10 cellular contexts compared by ENCODE assay signal in the genomic region with DNA sequence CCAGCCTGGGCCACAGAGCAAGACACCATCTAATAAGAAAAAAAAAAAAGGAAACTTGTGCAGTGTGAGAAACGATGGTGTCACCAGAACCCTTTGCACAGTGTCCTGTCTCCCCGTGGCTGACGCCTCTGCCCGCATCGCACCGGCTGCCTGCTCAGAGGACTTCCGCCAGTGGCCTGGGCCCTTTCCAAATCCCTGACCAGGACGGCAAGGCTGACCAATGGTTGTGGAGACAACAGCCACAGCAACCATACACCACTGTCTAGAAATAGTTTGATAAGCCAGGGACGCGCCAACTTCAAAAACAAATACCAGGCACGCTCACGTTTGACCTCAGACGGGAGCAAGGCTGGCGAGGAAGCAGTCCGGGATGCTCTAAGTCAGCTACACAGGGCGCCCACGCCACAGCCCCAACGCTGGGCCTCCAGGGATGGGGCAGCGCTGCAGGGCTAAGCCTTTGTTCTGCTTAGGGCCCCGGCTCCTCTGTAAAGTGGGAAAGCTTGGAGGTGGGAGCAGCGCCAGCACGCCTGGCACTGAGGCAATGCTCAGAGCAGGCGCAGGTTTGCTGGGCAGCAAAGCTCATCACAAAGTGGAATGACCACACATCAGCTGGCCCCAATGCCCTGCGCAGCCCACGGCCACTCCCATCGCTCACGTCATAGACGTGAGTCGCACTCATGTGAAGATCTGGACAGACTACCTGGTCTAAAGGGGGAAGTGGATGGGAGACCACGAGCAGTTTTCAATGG. TPM values are rescaled to one million over a fixed set of nuclear protein-coding genes. Genes with fewer than 3 reads are reported as not detected.
DNase-seq lines count a peak whose midpoint lies in the region; ATAC-seq and TF ChIP-seq lines count a peak whose summit lies in the region.
"Had no signal": no experiment of that assay in that cellular context is flagged by ENCODE, and none has a peak within 500 bp of the region (broad histone marks: within the 10 kb centered on the region; RNA-seq: fewer than 3 reads in every experiment).

No MANE protein-coding gene starts in this region.

- DNase-seq in activated CD8-positive, alpha-beta T cell treated with anti-CD3 and anti-CD28 coated beads for 36 hours, result no peak
- no peak for DNase-seq in activated CD8-positive, alpha-beta T cell treated with anti-CD3 and anti-CD28 coated beads, Interleukin-2, amount 10 ng/mL, durations not matched to agents 7 days and 5 days
- DNase-seq in LHCN-M2 (ENCODE audit: low read depth) (peak; percentile 26), endodermal cell (peak; percentile 44), progenitor cell of endocrine pancreas (ENCODE audit: low spot score, unreplicated experiment) (no peak), MM.1S (no peak), NCI-H2171 treated with DMSO at 0.1 percent for 48 hours (lab: John Stamatoyannopoulos, UW) (no peak)
- DNase-seq: GDM1, RPMI8226 had no signal

- H3K4me3 Mint-ChIP-seq in activated CD8-positive, alpha-beta T cell treated with anti-CD3 and anti-CD28 coated beads for 36 hours, result no peak overlapping the region
- H3K4me3 Mint-ChIP-seq in activated CD8-positive, alpha-beta T cell treated with anti-CD3 and anti-CD28 coated beads, Interleukin-2, amount 10 ng/mL, durations not matched to agents 7 days and 5 days, result no peak overlapping the region
- H3K4me3 Mint-ChIP-seq in endodermal cell, result no peak overlapping the region
- no peak overlapping the region for H3K4me3 Mint-ChIP-seq in progenitor cell of endocrine pancreas (ENCODE audit: low read depth)

- no peaks in the 10 kb centered on the region for H3K79me2 ChIP-seq in MM.1S (ENCODE audit: low read length)

- ATAC-seq in activated CD8-positive, alpha-beta T cell treated with anti-CD3 and anti-CD28 coated beads for 36 hours, result no peak
- no peak for ATAC-seq in activated CD8-positive, alpha-beta T cell treated with anti-CD3 and anti-CD28 coated beads, Interleukin-2, amount 10 ng/mL, durations not matched to agents 7 days and 5 days
- no peak for ATAC-seq in HG02884 (IDR thresholded peaks at IDR 0.05; ENCODE audit: unreplicated experiment)

- H3K36me3 Mint-ChIP-seq in activated CD8-positive, alpha-beta T cell treated with anti-CD3 and anti-CD28 coated beads for 36 hours (ENCODE audit: low read depth), result peaks cover 65% of the 10 kb centered on the region
- H3K36me3 Mint-ChIP-seq in activated CD8-positive, alpha-beta T cell treated with anti-CD3 and anti-CD28 coated beads, Interleukin-2, amount 10 ng/mL, durations not matched to agents 7 days and 5 days (ENCODE audit: low read depth), result peaks cover 75% of the 10 kb centered on the region
- peaks cover 79% of the 10 kb centered on the region for H3K36me3 Mint-ChIP-seq in endodermal cell (ENCODE audit: low read depth)
- peaks cover 29% of the 10 kb centered on the region for H3K36me3 Mint-ChIP-seq in progenitor cell of endocrine pancreas (ENCODE audit: insufficient read depth)

- intact Hi-C loops in activated CD8-positive, alpha-beta T cell treated with anti-CD3 and anti-CD28 coated beads for 36 hours (cut with micrococcal nuclease), result no loop called here

- H3K9me3 Mint-ChIP-seq in activated CD8-positive, alpha-beta T cell treated with anti-CD3 and anti-CD28 coated beads for 36 hours, result no peaks in the 10 kb centered on the region
- no peaks in the 10 kb centered on the region for H3K9me3 Mint-ChIP-seq in activated CD8-positive, alpha-beta T cell treated with anti-CD3 and anti-CD28 coated beads, Interleukin-2, amount 10 ng/mL, durations not matched to agents 7 days and 5 days (ENCODE audit: insufficient read depth)
- H3K9me3 Mint-ChIP-seq in endodermal cell, result no peaks in the 10 kb centered on the region
- H3K9me3 Mint-ChIP-seq in progenitor cell of endocrine pancreas (ENCODE audit: low read depth), result no peaks in the 10 kb centered on the region

- CTCF ChIA-PET in activated CD8-positive, alpha-beta T cell treated with anti-CD3 and anti-CD28 coated beads for 36 hours (lab: Charles Lee), result no interaction called here
- CTCF ChIA-PET in activated CD8-positive, alpha-beta T cell treated with anti-CD3 and anti-CD28 coated beads, Interleukin-2, amount 10 ng/mL, durations not matched to agents 7 days and 5 days (lab: Charles Lee), result no interaction called here

- peak overlapping the region; percentile 16 for H3K27ac Mint-ChIP-seq in activated CD8-positive, alpha-beta T cell treated with anti-CD3 and anti-CD28 coated beads for 36 hours
- H3K27ac Mint-ChIP-seq in activated CD8-positive, alpha-beta T cell treated with anti-CD3 and anti-CD28 coated beads, Interleukin-2, amount 10 ng/mL, durations not matched to agents 7 days and 5 days, result no peak overlapping the region
- H3K27ac Mint-ChIP-seq in endodermal cell, result no peak overlapping the region
- peak overlapping the region; percentile 2 for H3K27ac Mint-ChIP-seq in progenitor cell of endocrine pancreas

- TF ChIP-seq CTCF in activated CD8-positive, alpha-beta T cell treated with anti-CD3 and anti-CD28 coated beads for 36 hours (IDR thresholded peaks at IDR 0.05), result no peak
- TF ChIP-seq CTCF in endodermal cell (conservative IDR thresholded peaks at IDR 0.05) (no peak), progenitor cell of endocrine pancreas (IDR thresholded peaks at IDR 0.05; ENCODE audit: unreplicated experiment) (no peak), MM.1S (IDR thresholded peaks at IDR 0.05; ENCODE audit: low read length) (no peak)

- no peaks in the 10 kb centered on the region for H3F3A ChIP-seq in MM.1S (ENCODE audit: insufficient read depth, low read length)

- no peak overlapping the region for H3K27ac ChIP-seq in endodermal cell (ENCODE audit: low read depth, low read length)
- no peak overlapping the region for H3K27ac ChIP-seq in MM.1S (ENCODE audit: low read length)

- H3K4me3 ChIP-seq in endodermal cell (ENCODE audit: low read length), result no peak overlapping the region
- no peak overlapping the region for H3K4me3 ChIP-seq in MM.1S (ENCODE audit: low read length)

- no peaks in the 10 kb centered on the region for H3K27me3 Mint-ChIP-seq in activated CD8-positive, alpha-beta T cell treated with anti-CD3 and anti-CD28 coated beads for 36 hours
- H3K27me3 Mint-ChIP-seq in activated CD8-positive, alpha-beta T cell treated with anti-CD3 and anti-CD28 coated beads, Interleukin-2, amount 10 ng/mL, durations not matched to agents 7 days and 5 days (ENCODE audit: low read depth), result no peaks in the 10 kb centered on the region
- H3K27me3 Mint-ChIP-seq in endodermal cell (ENCODE audit: insufficient read depth) (no peaks in the 10 kb centered on the region), progenitor cell of endocrine pancreas (no peaks in the 10 kb centered on the region)

- H3K9me2 ChIP-seq in MM.1S (replicated peaks; ENCODE audit: insufficient read depth, low read length), result no peaks in the 10 kb centered on the region

- WGBS in endodermal cell (ENCODE audit: insufficient coverage in 1 of 2, insufficient read length in 1 of 2), 2 experiments, result 92 to 96% methylated on average over 24 to 30 of the region's 30 CpGs

- POLR2A ChIA-PET in activated CD8-positive, alpha-beta T cell treated with anti-CD3 and anti-CD28 coated beads for 36 hours (lab: Charles Lee), result interaction anchor here (1.6 kb wide), 1 partner anchor 13 kb away, joined by 4 read pairs; no protein-coding TSS in a partner anchor
- POLR2A ChIA-PET in activated CD8-positive, alpha-beta T cell treated with anti-CD3 and anti-CD28 coated beads, Interleukin-2, amount 10 ng/mL, durations not matched to agents 7 days and 5 days (lab: Charles Lee), result no interaction called here

- no peaks in the 10 kb centered on the region for H3K9me3 ChIP-seq in endodermal cell (ENCODE audit: control insufficient read depth, low read length)
- no peaks in the 10 kb centered on the region for H3K9me3 ChIP-seq in MM.1S (replicated peaks; ENCODE audit: insufficient read depth, low read length)

- H4K20me1 ChIP-seq in MM.1S (ENCODE audit: insufficient read depth, low read length), result no peaks in the 10 kb centered on the region

- H3K4me1 Mint-ChIP-seq in activated CD8-positive, alpha-beta T cell treated with anti-CD3 and anti-CD28 coated beads for 36 hours (ENCODE audit: low read depth), result no peaks in the 10 kb centered on the region
- no peaks in the 10 kb centered on the region for H3K4me1 Mint-ChIP-seq in activated CD8-positive, alpha-beta T cell treated with anti-CD3 and anti-CD28 coated beads, Interleukin-2, amount 10 ng/mL, durations not matched to agents 7 days and 5 days (ENCODE audit: low read depth)
- H3K4me1 Mint-ChIP-seq in endodermal cell (no peaks in the 10 kb centered on the region), progenitor cell of endocrine pancreas (ENCODE audit: low read depth) (no peaks in the 10 kb centered on the region)

- H3K4me1 ChIP-seq in endodermal cell (ENCODE audit: control insufficient read depth, insufficient read depth, low read length) (no peaks in the 10 kb centered on the region), MM.1S (ENCODE audit: low read length) (no peaks in the 10 kb centered on the region)

- no peak overlapping the region for H3K9ac ChIP-seq in endodermal cell (ENCODE audit: extremely low read depth, low read length, poor library complexity, severe bottlenecking)
- no peak overlapping the region for H3K9ac ChIP-seq in MM.1S (ENCODE audit: low read length)

- no peak overlapping the region for H3K4me2 ChIP-seq in MM.1S (ENCODE audit: low read depth, low read length)

- no peak overlapping the region for H2AFZ ChIP-seq in MM.1S (ENCODE audit: low read length)

- no peaks in the 10 kb centered on the region for H3K27me3 ChIP-seq in endodermal cell (ENCODE audit: control insufficient read depth, insufficient read depth, low read length, poor library complexity, severe bottlenecking)
- H3K27me3 ChIP-seq in MM.1S (replicated peaks; ENCODE audit: insufficient read depth, low read length), result no peaks in the 10 kb centered on the region

- H3K36me3 ChIP-seq in endodermal cell (ENCODE audit: control insufficient read depth, insufficient read depth, low read length), result peaks cover 81% of the 10 kb centered on the region
- H3K36me3 ChIP-seq in MM.1S (replicated peaks; ENCODE audit: insufficient read depth, low read length), result no peaks in the 10 kb centered on the region; the same call in none of the 2 replicates

RNA-seq across cellular contexts. Expression of gene PGAM5, which starts 12.5 kb away (rescaled TPM):
- total RNA-seq in activated CD8-positive, alpha-beta T cell treated with anti-CD3 and anti-CD28 coated beads for 36 hours, result 10 to 100 TPM; 69.6 to 73.2 TPM
- total RNA-seq in activated CD8-positive, alpha-beta T cell treated with anti-CD3 and anti-CD28 coated beads, Interleukin-2, amount 10 ng/mL, durations not matched to agents 7 days and 5 days, result 10 to 100 TPM; 59.3 to 59.8 TPM
- total RNA-seq in LHCN-M2 (2014; rRNA removed), result 42.4 and 48.8 TPM in 2 replicates
- 20.6 TPM for polyA plus RNA-seq in LHCN-M2 (2012)
- total RNA-seq in endodermal cell, result 10 to 100 TPM; 60.2 to 64.3 TPM
- polyA plus RNA-seq in endodermal cell (2013, experiment 1 of 2), result 34.9 TPM
- polyA plus RNA-seq in endodermal cell (2013, experiment 2 of 2), result 37.3 TPM
- total RNA-seq in progenitor cell of endocrine pancreas, result 39.6 and 44.4 TPM in 2 replicates

RNA-seq across cellular contexts. Expression of gene PXMP2, which starts 35.8 kb away (rescaled TPM):
- 10 to 100 TPM; 14.3 TPM for total RNA-seq in activated CD8-positive, alpha-beta T cell treated with anti-CD3 and anti-CD28 coated beads for 36 hours
- 10 to 100 TPM; 38.0 to 40.6 TPM for total RNA-seq in activated CD8-positive, alpha-beta T cell treated with anti-CD3 and anti-CD28 coated beads, Interleukin-2, amount 10 ng/mL, durations not matched to agents 7 days and 5 days
- total RNA-seq in LHCN-M2 (2014; rRNA removed) (31.6 and 33.2 TPM in 2 replicates), endodermal cell (10 to 100 TPM; 26.7 to 27.0 TPM), progenitor cell of endocrine pancreas (24.4 and 25.0 TPM in 2 replicates)
- 35.7 TPM for polyA plus RNA-seq in LHCN-M2 (2012)
- polyA plus RNA-seq in endodermal cell (2013, experiment 1 of 2), result 19.2 TPM
- 22.2 TPM for polyA plus RNA-seq in endodermal cell (2013, experiment 2 of 2)

RNA-seq across cellular contexts. Expression of gene POLE, which starts 36.0 kb away (rescaled TPM):
- total RNA-seq in activated CD8-positive, alpha-beta T cell treated with anti-CD3 and anti-CD28 coated beads for 36 hours, result 100 to 1,000 TPM; 115 to 121 TPM
- 100 to 1,000 TPM; 200 to 202 TPM for total RNA-seq in activated CD8-positive, alpha-beta T cell treated with anti-CD3 and anti-CD28 coated beads, Interleukin-2, amount 10 ng/mL, durations not matched to agents 7 days and 5 days
- total RNA-seq in LHCN-M2 (2014; rRNA removed) (30.3 and 34.8 TPM in 2 replicates), endodermal cell (100 to 1,000 TPM; 165 to 212 TPM), progenitor cell of endocrine pancreas (121 and 129 TPM in 2 replicates)
- polyA plus RNA-seq in LHCN-M2 (2012), result 16.2 TPM
- 85.3 TPM for polyA plus RNA-seq in endodermal cell (2013, experiment 1 of 2)
- 81.7 TPM for polyA plus RNA-seq in endodermal cell (2013, experiment 2 of 2)

RNA-seq across cellular contexts. Expression of gene ANKLE2, which starts 38.4 kb away (rescaled TPM):
- 100 to 1,000 TPM; 103 to 108 TPM for total RNA-seq in activated CD8-positive, alpha-beta T cell treated with anti-CD3 and anti-CD28 coated beads for 36 hours
- total RNA-seq in activated CD8-positive, alpha-beta T cell treated with anti-CD3 and anti-CD28 coated beads, Interleukin-2, amount 10 ng/mL, durations not matched to agents 7 days and 5 days, result 100 to 1,000 TPM in 1 of 2 experiments, 10 to 100 TPM in 1; 95.7 to 101 TPM
- total RNA-seq in LHCN-M2 (2014; rRNA removed), result 87.2 and 92.0 TPM in 2 replicates
- 50.1 TPM for polyA plus RNA-seq in LHCN-M2 (2012)
- total RNA-seq in endodermal cell, result 10 to 100 TPM; 87.8 to 88.5 TPM
- 58.3 TPM for polyA plus RNA-seq in endodermal cell (2013, experiment 1 of 2)
- polyA plus RNA-seq in endodermal cell (2013, experiment 2 of 2), result 56.1 TPM
- 81.1 and 83.7 TPM in 2 replicates for total RNA-seq in progenitor cell of endocrine pancreas

Comparison
In these comparisons a context has a peak if more than half of its experiments do, and no peak if none do; other contexts are left out.
1. H3K27ac Mint-ChIP-seq: peak in activated CD8-positive, alpha-beta T cell treated with anti-CD3 and anti-CD28 coated beads for 36 hours (single experiment) and progenitor cell of endocrine pancreas (single experiment); none in activated CD8-positive, alpha-beta T cell treated with anti-CD3 and anti-CD28 coated beads, Interleukin-2, amount 10 ng/mL, durations not matched to agents 7 days and 5 days (single experiment) and endodermal cell (single experiment).
2. DNase-seq: peak in LHCN-M2 (single experiment) and endodermal cell (single experiment); none in activated CD8-positive, alpha-beta T cell treated with anti-CD3 and anti-CD28 coated beads for 36 hours (single experiment), activated CD8-positive, alpha-beta T cell treated with anti-CD3 and anti-CD28 coated beads, Interleukin-2, amount 10 ng/mL, durations not matched to agents 7 days and 5 days (single experiment), progenitor cell of endocrine pancreas (single experiment), MM.1S (single experiment) and NCI-H2171 treated with DMSO at 0.1 percent for 48 hours (single experiment).